ENCODE assay signal across 1 cellular context in genomic region chr3:195727596-195728195, GRCh38.
TF ChIP-seq lines count a peak whose summit lies in the region.

No MANE protein-coding gene starts in this region.

TF ChIP-seq in HepG2, 621 proteins besides CTCF, POLR2A, EP300 and RAD21 (continued from another document):
- TF ChIP-seq, protein P1, sequence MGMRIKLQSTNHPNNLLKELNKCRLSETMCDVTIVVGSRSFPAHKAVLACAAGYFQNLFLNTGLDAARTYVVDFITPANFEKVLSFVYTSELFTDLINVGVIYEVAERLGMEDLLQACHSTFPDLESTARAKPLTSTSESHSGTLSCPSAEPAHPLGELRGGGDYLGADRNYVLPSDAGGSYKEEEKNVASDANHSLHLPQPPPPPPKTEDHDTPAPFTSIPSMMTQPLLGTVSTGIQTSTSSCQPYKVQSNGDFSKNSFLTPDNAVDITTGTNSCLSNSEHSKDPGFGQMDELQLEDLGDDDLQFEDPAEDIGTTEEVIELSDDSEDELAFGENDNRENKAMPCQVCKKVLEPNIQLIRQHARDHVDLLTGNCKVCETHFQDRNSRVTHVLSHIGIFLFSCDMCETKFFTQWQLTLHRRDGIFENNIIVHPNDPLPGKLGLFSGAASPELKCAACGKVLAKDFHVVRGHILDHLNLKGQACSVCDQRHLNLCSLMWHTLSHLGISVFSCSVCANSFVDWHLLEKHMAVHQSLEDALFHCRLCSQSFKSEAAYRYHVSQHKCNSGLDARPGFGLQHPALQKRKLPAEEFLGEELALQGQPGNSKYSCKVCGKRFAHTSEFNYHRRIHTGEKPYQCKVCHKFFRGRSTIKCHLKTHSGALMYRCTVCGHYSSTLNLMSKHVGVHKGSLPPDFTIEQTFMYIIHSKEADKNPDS (CRISPR knock-in tag; IDR thresholded peaks at IDR 0.05) = no peak
- TF ChIP-seq HMG20A (CRISPR knock-in tag; IDR thresholded peaks at IDR 0.05; ENCODE audit: borderline replicate concordance) (no peak), FOXK2 (IDR thresholded peaks at IDR 0.05) (no peak), RARG (CRISPR knock-in tag; IDR thresholded peaks at IDR 0.05; ENCODE audit: low read depth) (no peak), GMEB1 (CRISPR knock-in tag; IDR thresholded peaks at IDR 0.05; ENCODE audit: borderline replicate concordance) (no peak), TRIM24 (CRISPR knock-in tag; IDR thresholded peaks at IDR 0.05) (no peak)
- TF ChIP-seq, protein P2, sequence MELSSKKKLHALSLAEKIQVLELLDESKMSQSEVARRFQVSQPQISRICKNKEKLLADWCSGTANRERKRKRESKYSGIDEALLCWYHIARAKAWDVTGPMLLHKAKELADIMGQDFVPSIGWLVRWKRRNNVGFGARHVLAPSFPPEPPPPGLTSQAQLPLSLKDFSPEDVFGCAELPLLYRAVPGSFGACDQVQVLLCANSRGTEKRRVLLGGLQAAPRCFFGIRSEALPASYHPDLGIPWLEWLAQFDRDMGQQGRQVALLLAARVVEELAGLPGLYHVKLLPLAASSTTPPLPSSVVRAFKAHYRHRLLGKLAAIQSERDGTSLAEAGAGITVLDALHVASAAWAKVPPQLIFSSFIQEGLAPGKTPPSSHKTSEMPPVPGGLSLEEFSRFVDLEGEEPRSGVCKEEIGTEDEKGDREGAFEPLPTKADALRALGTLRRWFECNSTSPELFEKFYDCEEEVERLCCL (CRISPR knock-in tag; IDR thresholded peaks at IDR 0.05; ENCODE audit: borderline replicate concordance) = no peak
